In genomic region chr9:17627641-17628040, GRCh38 we compare ENCODE assay signal across 17 cellular contexts.
DNase-seq lines count a peak whose midpoint lies in the region; ATAC-seq lines count a peak whose summit lies in the region.
"Had no signal": no experiment of that assay in that cellular context is flagged by ENCODE, and none has a peak within 500 bp of the region (broad histone marks: within the 10 kb centered on the region; RNA-seq: fewer than 3 reads in every experiment).

No MANE protein-coding gene starts in this region.

- H3K4me1 Mint-ChIP-seq in effector memory CD8-positive, alpha-beta T cell (ENCODE audit: low read depth in 2 of 2) = no peaks in the 10 kb centered on the region
- H3K4me1 Mint-ChIP-seq: activated B cell treated with CpG ODN at 0.5 μM for 24 hours; central memory CD8-positive, alpha-beta T cell had no signal

- no peak overlapping the region for H3K4me3 Mint-ChIP-seq in effector memory CD8-positive, alpha-beta T cell
- H3K4me3 Mint-ChIP-seq: activated B cell treated with CpG ODN at 0.5 μM for 24 hours; central memory CD8-positive, alpha-beta T cell had no signal

- H3K9me3 Mint-ChIP-seq in effector memory CD8-positive, alpha-beta T cell = peaks cover 11 to 23% of the 10 kb centered on the region in 2 donors

- no peak for ATAC-seq in effector memory CD8-positive, alpha-beta T cell (replicated peaks)
- ATAC-seq: activated naive CD4-positive, alpha-beta T cell treated with anti-CD3 and anti-CD28 coated beads, Interleukin-2, amount 50 U/mL, for 72 hours; stimulated activated naive CD8-positive, alpha-beta T cell treated with anti-CD3 and anti-CD28 coated beads, Interleukin-15, Interleukin-2, amounts not matched to agents 100 U/mL and 50 U/mL, for 24 hours had no signal

- peak; percentile 50 for DNase-seq in DMS79 treated with DMSO at 0.1 percent for 48 hours (lab: John Stamatoyannopoulos, UW)
- peak; percentile 97 for DNase-seq in NCI-H146 (lab: John Stamatoyannopoulos, UW)
- peak; percentile 48 to 87 for DNase-seq in NCI-H524 (lab: John Stamatoyannopoulos, UW)
- DNase-seq in fibroblast of peridontal ligament (ENCODE audit: extremely low read depth) = peak; percentile 33
- no peak for DNase-seq in NOMO-1 treated with dmso at 0.1 percent for 144 hours (lab: John Stamatoyannopoulos, UW; ENCODE audit: unreplicated experiment)
- DNase-seq in effector memory CD8-positive, alpha-beta T cell = no peak
- no peak for DNase-seq in kidney tubule cell (ENCODE audit: low spot score)
- DNase-seq in activated gamma-delta T cell treated with Interleukin-2 at 50 U/mL for 16 hours = no peak
- DNase-seq: activated B cell treated with CpG ODN at 0.5 μM for 24 hours; BE2C; GF-D8; H7; hypothalamus; sigmoid colon; stimulated activated naive CD8-positive, alpha-beta T cell treated with anti-CD3 and anti-CD28 coated beads, Interleukin-15, Interleukin-2, amounts not matched to agents 100 U/mL and 50 U/mL, for 24 hours had no signal

- H3K27ac Mint-ChIP-seq in effector memory CD8-positive, alpha-beta T cell = no peak overlapping the region
- H3K27ac Mint-ChIP-seq: activated B cell treated with CpG ODN at 0.5 μM for 24 hours; activated naive CD4-positive, alpha-beta T cell treated with anti-CD3 and anti-CD28 coated beads, Interleukin-2, amount 50 U/mL, for 72 hours had no signal

- H3K27me3 Mint-ChIP-seq in effector memory CD8-positive, alpha-beta T cell = no peaks in the 10 kb centered on the region
- H3K27me3 Mint-ChIP-seq: activated B cell treated with CpG ODN at 0.5 μM for 24 hours; central memory CD8-positive, alpha-beta T cell had no signal

- H3K36me3 Mint-ChIP-seq in effector memory CD8-positive, alpha-beta T cell (ENCODE audit: insufficient read depth) = peaks cover 3% of the 10 kb centered on the region
- H3K36me3 Mint-ChIP-seq: activated naive CD4-positive, alpha-beta T cell treated with anti-CD3 and anti-CD28 coated beads, Interleukin-2, amount 50 U/mL, for 72 hours had no signal

Comparison
In these comparisons a context has a peak if more than half of its experiments do, and no peak if none do; other contexts are left out.
1. DNase-seq: peak in DMS79 treated with DMSO at 0.1 percent for 48 hours (single experiment), NCI-H146 (single experiment), NCI-H524 (2 of 2) and fibroblast of peridontal ligament (single experiment); none in NOMO-1 treated with dmso at 0.1 percent for 144 hours (single experiment), effector memory CD8-positive, alpha-beta T cell (0 of 3), kidney tubule cell (single experiment) and activated gamma-delta T cell treated with Interleukin-2 at 50 U/mL for 16 hours (single experiment).